In genomic region chr17:70519300-70519699, GRCh38 we compare ENCODE assay signal across 29 cellular contexts.
"Had no signal": no experiment of that assay in that cellular context is flagged by ENCODE, and none has a peak within 500 bp of the region (broad histone marks: within the 10 kb centered on the region; RNA-seq: fewer than 3 reads in every experiment).

No MANE protein-coding gene starts in this region.

- H3K9me3 ChIP-seq: colonic mucosa, esophagus muscularis mucosa, esophagus squamous epithelium, gastrocnemius medialis, gastroesophageal sphincter, heart left ventricle, heart right ventricle had no signal

- H3K27me3 ChIP-seq: colonic mucosa, dorsolateral prefrontal cortex, esophagus muscularis mucosa, esophagus squamous epithelium, foreskin keratinocyte, gastrocnemius medialis, gastroesophageal sphincter, heart left ventricle, heart right ventricle had no signal

- ATAC-seq: effector memory CD8-positive, alpha-beta T cell; esophagus mucosa; foreskin keratinocyte; gastrocnemius medialis; gastroesophageal sphincter; heart left ventricle; heart right ventricle had no signal

- H3K36me3 ChIP-seq: colonic mucosa, esophagus muscularis mucosa, esophagus squamous epithelium, gastrocnemius medialis, gastroesophageal sphincter, heart left ventricle, heart right ventricle had no signal

- FAIRE-seq: colon, endometrium, endothelial cell of umbilical vein, frontal cortex had no signal

- H3K27ac ChIP-seq: colonic mucosa, coronary artery, dorsolateral prefrontal cortex, epithelial cell of prostate, esophagus muscularis mucosa, esophagus squamous epithelium, foreskin keratinocyte, gastrocnemius medialis, gastroesophageal sphincter, heart left ventricle, heart right ventricle had no signal

- H3K4me1 ChIP-seq: colonic mucosa, esophagus muscularis mucosa, esophagus squamous epithelium, foreskin keratinocyte, gastrocnemius medialis, gastroesophageal sphincter had no signal

- DNase-seq: colonic mucosa; cortex of kidney; dermis blood vessel endothelial cell; dorsolateral prefrontal cortex; effector CD4-positive, alpha-beta T cell; effector CD8-positive, alpha-beta T cell; effector memory CD4-positive, alpha-beta T cell; effector memory CD8-positive, alpha-beta T cell; endodermal cell; erythroblast; esophagus squamous epithelium; foreskin fibroblast; foreskin keratinocyte; foreskin melanocyte; gastrocnemius medialis; glutamatergic neuron; head of caudate nucleus; heart left ventricle; heart right ventricle had no signal

- H3K27ac Mint-ChIP-seq: dendritic cell treated with granulocyte-macrophage colony-stimulating factor and Interleukin-4, amounts not matched to agents 40 ng/mL and 50 ng/mL, for 4 days; effector memory CD8-positive, alpha-beta T cell; endodermal cell had no signal

- H3K27me3 Mint-ChIP-seq: dendritic cell treated with granulocyte-macrophage colony-stimulating factor and Interleukin-4, amounts not matched to agents 40 ng/mL and 50 ng/mL, for 4 days; effector memory CD8-positive, alpha-beta T cell had no signal

- H3K4me1 Mint-ChIP-seq: endodermal cell had no signal

- H3K9me3 Mint-ChIP-seq: dendritic cell treated with granulocyte-macrophage colony-stimulating factor and Interleukin-4, amounts not matched to agents 40 ng/mL and 50 ng/mL, for 4 days; effector memory CD8-positive, alpha-beta T cell; endodermal cell had no signal

- H3K4me3 Mint-ChIP-seq: dendritic cell treated with granulocyte-macrophage colony-stimulating factor and Interleukin-4, amounts not matched to agents 40 ng/mL and 50 ng/mL, for 4 days; effector memory CD8-positive, alpha-beta T cell; endodermal cell had no signal

- H3K4me3 ChIP-seq: colonic mucosa, coronary artery, dorsolateral prefrontal cortex, esophagus muscularis mucosa, esophagus squamous epithelium, gastrocnemius medialis, gastroesophageal sphincter, heart left ventricle, heart right ventricle had no signal
